ENCODE assay signal across 19 cellular contexts in the genomic region with DNA sequence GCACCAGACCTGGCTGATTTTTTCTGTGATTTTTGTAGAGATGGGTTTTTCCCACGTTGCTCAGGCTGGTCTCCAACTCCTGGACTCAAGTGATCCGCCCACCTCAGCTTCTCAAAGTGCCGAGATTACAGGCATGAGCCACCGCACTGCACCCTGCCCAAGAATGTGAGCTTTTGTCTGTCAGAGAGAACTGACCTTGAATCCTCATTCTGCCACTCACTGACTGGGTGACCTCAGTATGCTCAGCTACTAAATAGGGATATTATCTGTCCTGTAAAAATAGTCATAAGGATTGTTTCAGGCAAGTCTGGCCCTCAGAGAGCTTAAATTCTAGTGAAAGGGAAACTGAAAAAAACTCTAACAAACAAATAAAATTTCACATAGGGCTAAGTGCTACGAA. TPM values are rescaled to one million over a fixed set of nuclear protein-coding genes. Genes with fewer than 3 reads are reported as not detected.
DNase-seq lines count a peak whose midpoint lies in the region; ATAC-seq, FAIRE-seq and TF ChIP-seq lines count a peak whose summit lies in the region.
"Had no signal": no experiment of that assay in that cellular context is flagged by ENCODE, and none has a peak within 500 bp of the region (broad histone marks: within the 10 kb centered on the region; RNA-seq: fewer than 3 reads in every experiment).

No MANE protein-coding gene starts in this region.

- peak overlapping the region in 2 of 4 donors; percentile 28 to 88 for H3K4me3 Mint-ChIP-seq in IgD-negative memory B cell
- no peak overlapping the region for H3K4me3 Mint-ChIP-seq in activated naive CD8-positive, alpha-beta T cell treated with anti-CD3 and anti-CD28 coated beads, Interleukin-2, amount 50 U/mL, for 24 hours
- H3K4me3 Mint-ChIP-seq in stimulated activated effector memory CD8-positive, alpha-beta T cell treated with anti-CD3 and anti-CD28 coated beads, Interleukin-12 subunit alpha, Interleukin-12 subunit beta, amount 100 ng/mL, for 72 hours = no peak overlapping the region

- no peaks in the 10 kb centered on the region for H3K9me3 Mint-ChIP-seq in IgD-negative memory B cell
- no peaks in the 10 kb centered on the region for H3K9me3 Mint-ChIP-seq in activated naive CD8-positive, alpha-beta T cell treated with anti-CD3 and anti-CD28 coated beads, Interleukin-2, amount 50 U/mL, for 24 hours
- H3K9me3 Mint-ChIP-seq in stimulated activated effector memory CD8-positive, alpha-beta T cell treated with anti-CD3 and anti-CD28 coated beads, Interleukin-12 subunit alpha, Interleukin-12 subunit beta, amount 100 ng/mL, for 72 hours = no peaks in the 10 kb centered on the region
- H3K9me3 Mint-ChIP-seq: activated CD4-positive, alpha-beta T cell treated with anti-CD3 and anti-CD28 coated beads, Interleukin-2, amount 10 ng/mL, durations not matched to agents 7 days and 5 days had no signal

- POLR2A ChIA-PET in HEK293T (lab: Yijun Ruan, JAX) = interaction anchor here (0.8 to 3.3 kb wide), 3 partner anchors 28 to 89 kb away, joined by 3 to 15 read pairs (median 5); a partner anchor contains a TSS

- peaks cover 20 to 28% (median 20%) of the 10 kb centered on the region in 3 donors for H3K4me1 Mint-ChIP-seq in IgD-negative memory B cell
- peaks cover 25% of the 10 kb centered on the region for H3K4me1 Mint-ChIP-seq in activated naive CD8-positive, alpha-beta T cell treated with anti-CD3 and anti-CD28 coated beads, Interleukin-2, amount 50 U/mL, for 24 hours
- H3K4me1 Mint-ChIP-seq in stimulated activated effector memory CD8-positive, alpha-beta T cell treated with anti-CD3 and anti-CD28 coated beads, Interleukin-12 subunit alpha, Interleukin-12 subunit beta, amount 100 ng/mL, for 72 hours = peaks cover 18% of the 10 kb centered on the region

- CTCF ChIA-PET in HEK293T (lab: Yijun Ruan, JAX) = interaction anchor here (0.6 to 1.1 kb wide), 5 partner anchors 18 to 748 kb away, joined by 3 to 5 read pairs (median 3); no protein-coding TSS in a partner anchor

- H3K27me3 ChIP-seq in layer of hippocampus (ENCODE audit: control insufficient read depth, insufficient read depth, low read length) = no peaks in the 10 kb centered on the region
- H3K27me3 ChIP-seq: upper lobe of left lung had no signal

- no peak for FAIRE-seq in HTR-8/SVneo (lab: Jason Lieb, UNC)
- FAIRE-seq: endometrium had no signal

- peak overlapping the region in 2 of 3 donors; percentile 23 to 95 for H3K27ac Mint-ChIP-seq in IgD-negative memory B cell
- H3K27ac Mint-ChIP-seq in activated naive CD8-positive, alpha-beta T cell treated with anti-CD3 and anti-CD28 coated beads, Interleukin-2, amount 50 U/mL, for 24 hours = peak overlapping the region; percentile 28
- peak overlapping the region; percentile 97 for H3K27ac Mint-ChIP-seq in stimulated activated effector memory CD8-positive, alpha-beta T cell treated with anti-CD3 and anti-CD28 coated beads, Interleukin-12 subunit alpha, Interleukin-12 subunit beta, amount 100 ng/mL, for 72 hours

- no peak for DNase-seq in activated naive CD8-positive, alpha-beta T cell treated with anti-CD3 and anti-CD28 coated beads, Interleukin-2, amount 50 U/mL, for 24 hours
- no peak for DNase-seq in stimulated activated effector memory CD8-positive, alpha-beta T cell treated with anti-CD3 and anti-CD28 coated beads, Interleukin-12 subunit alpha, Interleukin-12 subunit beta, amount 100 ng/mL, for 72 hours (ENCODE audit: low spot score in 2 of 2)
- DNase-seq in left colon (no peak), HTR-8/SVneo (ENCODE audit: insufficient read length, low spot score) (no peak), HEK293T (ENCODE audit: extremely low spot score) (no peak), HT-29 (ENCODE audit: low spot score) (no peak)
- DNase-seq: activated CD4-positive, alpha-beta T cell treated with anti-CD3 and anti-CD28 coated beads, Interleukin-2, amount 10 ng/mL, durations not matched to agents 7 days and 5 days; cerebellar nuclear complex; DMS153; foreskin fibroblast; left cardiac atrium; NCI-H1105; posterior cingulate gyrus; upper lobe of left lung had no signal

- no peaks in the 10 kb centered on the region for H3K36me3 Mint-ChIP-seq in IgD-negative memory B cell
- peaks cover 5% of the 10 kb centered on the region for H3K36me3 Mint-ChIP-seq in activated naive CD8-positive, alpha-beta T cell treated with anti-CD3 and anti-CD28 coated beads, Interleukin-2, amount 50 U/mL, for 24 hours (ENCODE audit: low read depth)
- peaks cover 7% of the 10 kb centered on the region for H3K36me3 Mint-ChIP-seq in stimulated activated effector memory CD8-positive, alpha-beta T cell treated with anti-CD3 and anti-CD28 coated beads, Interleukin-12 subunit alpha, Interleukin-12 subunit beta, amount 100 ng/mL, for 72 hours

- H3K27me3 Mint-ChIP-seq in IgD-negative memory B cell = no peaks in the 10 kb centered on the region
- no peaks in the 10 kb centered on the region for H3K27me3 Mint-ChIP-seq in activated naive CD8-positive, alpha-beta T cell treated with anti-CD3 and anti-CD28 coated beads, Interleukin-2, amount 50 U/mL, for 24 hours
- H3K27me3 Mint-ChIP-seq: activated CD4-positive, alpha-beta T cell treated with anti-CD3 and anti-CD28 coated beads, Interleukin-2, amount 10 ng/mL, durations not matched to agents 7 days and 5 days had no signal

- intact Hi-C loops in left colon (cut with DNase I, micrococcal nuclease) = no loop called here

- peak overlapping the region; percentile 22 for H3K27ac ChIP-seq in layer of hippocampus (ENCODE audit: low read depth, low read length)
- H3K27ac ChIP-seq: SK-N-MC had no signal

- no peak for ATAC-seq in activated naive CD8-positive, alpha-beta T cell treated with anti-CD3 and anti-CD28 coated beads, Interleukin-2, amount 50 U/mL, for 24 hours
- no peak for ATAC-seq in stimulated activated effector memory CD8-positive, alpha-beta T cell treated with anti-CD3 and anti-CD28 coated beads, Interleukin-12 subunit alpha, Interleukin-12 subunit beta, amount 100 ng/mL, for 72 hours
- ATAC-seq in left colon = no peak
- ATAC-seq: left cardiac atrium, Panc1 had no signal

TF ChIP-seq in HEK293T, 16 proteins besides CTCF, POLR2A, EP300 and RAD21:
- TF ChIP-seq ARNT (IDR thresholded peaks at IDR 0.05) (no peak), FOXA1 (IDR thresholded peaks at IDR 0.05) (no peak), SP1 (IDR thresholded peaks at IDR 0.05) (no peak)

RNA-seq across cellular contexts. Expression of a gene that starts 2.1 kb away (rescaled TPM):
- polyA plus RNA-seq in IgD-negative memory B cell = 17.4 TPM
- 10 to 100 TPM; 13.1 to 14.1 TPM for total RNA-seq in left colon
- 10.6 and 12.0 TPM in 2 replicates for total RNA-seq in HT-29 (2014; rRNA removed; shearing (Covaris generic))

RNA-seq across cellular contexts. Expression of a gene that starts 28.7 kb away (rescaled TPM):
- polyA plus RNA-seq in IgD-negative memory B cell = 69.2 TPM
- total RNA-seq in left colon = 10 to 100 TPM; 93.3 to 94.0 TPM
- 5.2 and 5.9 TPM in 2 replicates for total RNA-seq in HT-29 (2014; rRNA removed; shearing (Covaris generic))

Comparison
In these comparisons a context has a peak if more than half of its experiments do, and no peak if none do; other contexts are left out.
1. H3K27ac Mint-ChIP-seq: peak in every context shown above with its lines; median percentile 97 in stimulated activated effector memory CD8-positive, alpha-beta T cell treated with anti-CD3 and anti-CD28 coated beads, Interleukin-12 subunit alpha, Interleukin-12 subunit beta, amount 100 ng/mL, for 72 hours; 59 in IgD-negative memory B cell; 28 in activated naive CD8-positive, alpha-beta T cell treated with anti-CD3 and anti-CD28 coated beads, Interleukin-2, amount 50 U/mL, for 24 hours.
2. RNA of a gene that starts 28.7 kb away (total RNA-seq): 93.3 to 94.0 TPM in left colon; 5.2 to 5.9 TPM in HT-29; every median in the first group is over 10 times any median in the second.